ENCODE assay signal across 1 cellular context in the genomic region with DNA sequence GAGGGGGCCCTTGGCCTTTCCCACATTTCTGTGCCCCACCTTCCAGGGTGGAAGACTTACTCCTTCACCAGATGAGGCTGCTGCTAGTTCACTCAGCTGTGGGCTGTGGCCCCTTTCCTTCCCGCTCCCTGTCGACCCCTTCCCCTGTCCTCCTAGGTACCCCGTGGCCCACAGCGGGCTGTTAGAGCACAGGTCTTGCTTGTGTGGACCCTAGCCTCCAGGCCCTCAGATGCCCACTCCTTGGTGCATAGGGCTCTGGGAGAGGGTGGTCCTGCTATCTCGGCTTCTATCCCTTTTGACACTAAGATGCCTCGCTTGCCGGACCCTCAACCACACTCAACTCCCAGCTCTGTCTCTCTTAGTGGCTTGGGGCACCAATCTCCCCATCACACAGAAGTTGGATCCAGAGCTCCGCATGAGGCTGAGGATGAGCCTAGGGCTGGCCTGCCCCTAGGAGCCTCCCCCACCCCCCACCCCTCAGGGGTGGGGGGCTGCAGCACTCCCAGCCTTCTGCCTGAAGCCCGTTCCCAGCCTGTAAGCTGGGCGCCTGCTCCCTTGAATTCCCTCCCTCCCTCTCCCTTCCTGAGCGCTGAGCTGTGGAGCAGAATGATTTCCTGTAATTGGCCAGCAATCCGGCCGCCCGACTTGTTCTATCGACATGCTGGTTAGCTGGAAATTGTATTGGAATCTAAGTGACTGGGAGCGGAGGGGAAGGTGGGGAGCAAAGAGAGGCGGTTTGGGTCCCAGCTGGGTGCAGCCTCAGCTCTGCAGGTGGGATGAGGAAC.
TF ChIP-seq lines count a peak whose summit lies in the region.

No MANE protein-coding gene starts in this region.

TF ChIP-seq in IMR-90, 13 proteins besides CTCF, POLR2A, EP300 and RAD21:
- TF ChIP-seq FOS (IDR thresholded peaks at IDR 0.05; ENCODE audit: low read depth, low read length), result no peak
- no peak for TF ChIP-seq BHLHE40 (IDR thresholded peaks at IDR 0.05; ENCODE audit: low read depth, low read length)
- TF ChIP-seq MXI1 (IDR thresholded peaks at IDR 0.05; ENCODE audit: borderline replicate concordance, low read depth, low read length), result no peak
- TF ChIP-seq MAFK (IDR thresholded peaks at IDR 0.05; ENCODE audit: low read depth, low read length), result no peak
- TF ChIP-seq, protein P1, sequence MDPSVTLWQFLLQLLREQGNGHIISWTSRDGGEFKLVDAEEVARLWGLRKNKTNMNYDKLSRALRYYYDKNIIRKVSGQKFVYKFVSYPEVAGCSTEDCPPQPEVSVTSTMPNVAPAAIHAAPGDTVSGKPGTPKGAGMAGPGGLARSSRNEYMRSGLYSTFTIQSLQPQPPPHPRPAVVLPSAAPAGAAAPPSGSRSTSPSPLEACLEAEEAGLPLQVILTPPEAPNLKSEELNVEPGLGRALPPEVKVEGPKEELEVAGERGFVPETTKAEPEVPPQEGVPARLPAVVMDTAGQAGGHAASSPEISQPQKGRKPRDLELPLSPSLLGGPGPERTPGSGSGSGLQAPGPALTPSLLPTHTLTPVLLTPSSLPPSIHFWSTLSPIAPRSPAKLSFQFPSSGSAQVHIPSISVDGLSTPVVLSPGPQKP (IDR thresholded peaks at IDR 0.05; ENCODE audit: borderline replicate concordance, low read depth, low read length), result no peak
- no peak for TF ChIP-seq NFE2L2 (IDR thresholded peaks at IDR 0.05; ENCODE audit: low read depth, low read length)
- no peak for TF ChIP-seq MAZ (IDR thresholded peaks at IDR 0.05; ENCODE audit: borderline replicate concordance, low read depth, low read length)
- TF ChIP-seq, protein P2, sequence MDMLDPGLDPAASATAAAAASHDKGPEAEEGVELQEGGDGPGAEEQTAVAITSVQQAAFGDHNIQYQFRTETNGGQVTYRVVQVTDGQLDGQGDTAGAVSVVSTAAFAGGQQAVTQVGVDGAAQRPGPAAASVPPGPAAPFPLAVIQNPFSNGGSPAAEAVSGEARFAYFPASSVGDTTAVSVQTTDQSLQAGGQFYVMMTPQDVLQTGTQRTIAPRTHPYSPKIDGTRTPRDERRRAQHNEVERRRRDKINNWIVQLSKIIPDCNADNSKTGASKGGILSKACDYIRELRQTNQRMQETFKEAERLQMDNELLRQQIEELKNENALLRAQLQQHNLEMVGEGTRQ (IDR thresholded peaks at IDR 0.05; ENCODE audit: low read depth, low read length), result no peak
- no peak for TF ChIP-seq CHD1 (IDR thresholded peaks at IDR 0.05; ENCODE audit: low read depth, low read length)
- TF ChIP-seq RFX5 (IDR thresholded peaks at IDR 0.05; ENCODE audit: low read depth, low read length), result no peak
- no peak for TF ChIP-seq SMC3 (IDR thresholded peaks at IDR 0.05; ENCODE audit: low read depth, low read length)
- TF ChIP-seq CEBPB (IDR thresholded peaks at IDR 0.05; ENCODE audit: low read depth, low read length), result no peak
